In genomic region chr17:48025040-48025903, GRCh38 we compare ENCODE assay signal across 8 cellular contexts. TPM values are rescaled to one million over a fixed set of nuclear protein-coding genes. Genes with fewer than 3 reads are reported as not detected.
DNase-seq lines count a peak whose midpoint lies in the region; ATAC-seq, FAIRE-seq and TF ChIP-seq lines count a peak whose summit lies in the region.

No MANE protein-coding gene starts in this region.

- H3K4me1 ChIP-seq in ascending aorta, result peaks cover 17 to 31% of the 10 kb centered on the region in 2 donors
- peaks cover 0 to 41% of the 10 kb centered on the region in 2 donors for H3K4me1 ChIP-seq in right atrium auricular region

- FAIRE-seq in urothelium cell line (lab: Jason Lieb, UNC), result peak; percentile 79

- peak overlapping the region; percentile 96 for H3K27ac Mint-ChIP-seq in T-helper 2 cell treated with Interferon-gamma antibody and Interleukin-4, amounts not matched to agents 5 μg/mL and 100 μg/mL, for 36 hours

- H3K27ac ChIP-seq in ascending aorta (peak overlapping the region; percentile 77 to 86), right atrium auricular region (peak overlapping the region; percentile 84 to 88)

- intact Hi-C loops in ascending aorta (cut with DNase I), result loop anchor here (1.0 to 5.0 kb wide), 7 partner anchors 23 to 587 kb away; partner anchors contain the start of genes CBX1, HOXB7, NFE2L1 and SNX11

- H3K4me1 Mint-ChIP-seq in T-helper 2 cell treated with Interferon-gamma antibody and Interleukin-4, amounts not matched to agents 5 μg/mL and 100 μg/mL, for 36 hours (ENCODE audit: low read depth), result peaks cover 35% of the 10 kb centered on the region

- H3K36me3 ChIP-seq in ascending aorta, result no peaks in the 10 kb centered on the region
- no peaks in the 10 kb centered on the region for H3K36me3 ChIP-seq in right atrium auricular region

- TF ChIP-seq CTCF in ascending aorta (IDR thresholded peaks at IDR 0.05), result peak; percentile 91 to 93 (median 92)
- peak; percentile 78 to 93 for TF ChIP-seq CTCF in right atrium auricular region (IDR thresholded peaks at IDR 0.05)

- no peaks in the 10 kb centered on the region for H3K9me3 Mint-ChIP-seq in T-helper 2 cell treated with Interferon-gamma antibody and Interleukin-4, amounts not matched to agents 5 μg/mL and 100 μg/mL, for 36 hours

- H3K36me3 Mint-ChIP-seq in T-helper 2 cell treated with Interferon-gamma antibody and Interleukin-4, amounts not matched to agents 5 μg/mL and 100 μg/mL, for 36 hours (ENCODE audit: low read depth), result no peaks in the 10 kb centered on the region

- H3K4me3 Mint-ChIP-seq in T-helper 2 cell treated with Interferon-gamma antibody and Interleukin-4, amounts not matched to agents 5 μg/mL and 100 μg/mL, for 36 hours, result peak overlapping the region; percentile 97

- H3K27me3 ChIP-seq in ascending aorta, result no peaks in the 10 kb centered on the region
- no peaks in the 10 kb centered on the region for H3K27me3 ChIP-seq in right atrium auricular region

- peak overlapping the region; percentile 61 to 63 for H3K4me3 ChIP-seq in ascending aorta
- H3K4me3 ChIP-seq in right atrium auricular region, result peak overlapping the region; percentile 28 to 60

- peak; percentile 87 for ATAC-seq in GM18498 (IDR thresholded peaks at IDR 0.05; ENCODE audit: unreplicated experiment)
- peak; percentile 77 for ATAC-seq in HG02973 (IDR thresholded peaks at IDR 0.05; ENCODE audit: unreplicated experiment)

- H3K9me3 ChIP-seq in ascending aorta (no peaks in the 10 kb centered on the region), right atrium auricular region (no peaks in the 10 kb centered on the region)

- DNase-seq in NCI-H1930 (lab: John Stamatoyannopoulos, UW) (peak; percentile 94 to 95), ascending aorta (ENCODE audit: low spot score in 2 of 2) (peak; percentile 93 to 99), right atrium auricular region (ENCODE audit: low spot score) (peak; percentile 98), pulmonary artery endothelial cell (ENCODE audit: low read depth, low spot score) (peak; percentile 82), urothelium cell line (ENCODE audit: low spot score) (peak; percentile 97)
- peak; percentile 94 for DNase-seq in T-helper 2 cell treated with Interferon-gamma antibody and Interleukin-4, amounts not matched to agents 5 μg/mL and 100 μg/mL, for 36 hours (ENCODE audit: low spot score)

- peaks cover 36% of the 10 kb centered on the region for H3K27me3 Mint-ChIP-seq in T-helper 2 cell treated with Interferon-gamma antibody and Interleukin-4, amounts not matched to agents 5 μg/mL and 100 μg/mL, for 36 hours (ENCODE audit: low read depth)

RNA-seq across cellular contexts. Expression of gene COPZ2, which starts 12.3 kb away (rescaled TPM):
- total RNA-seq in ascending aorta, result 155 TPM
- 10 to 100 TPM; 43.5 to 48.1 TPM for total RNA-seq in right atrium auricular region
- total RNA-seq in pulmonary artery endothelial cell, result 6.3 and 7.4 TPM in 2 replicates

RNA-seq across cellular contexts. Expression of gene NFE2L1, which starts 22.9 kb away (rescaled TPM):
- total RNA-seq in ascending aorta, result 114 TPM
- total RNA-seq in right atrium auricular region, result 100 to 1,000 TPM; 271 to 418 TPM
- 105 and 121 TPM in 2 replicates for total RNA-seq in pulmonary artery endothelial cell

RNA-seq across cellular contexts. Expression of gene CDK5RAP3, which starts 54.4 kb away (rescaled TPM):
- total RNA-seq in ascending aorta, result 52.3 TPM
- 10 to 100 TPM; 37.9 to 45.4 TPM for total RNA-seq in right atrium auricular region
- total RNA-seq in pulmonary artery endothelial cell, result 68.2 and 75.8 TPM in 2 replicates

Comparison
In these comparisons a context has a peak if more than half of its experiments do, and no peak if none do; other contexts are left out.
1. Peak in every context shown above with its lines: DNase-seq, ATAC-seq, H3K4me3 ChIP-seq and H3K27ac ChIP-seq.